ENCODE assay signal across 1 cellular context in the genomic region with DNA sequence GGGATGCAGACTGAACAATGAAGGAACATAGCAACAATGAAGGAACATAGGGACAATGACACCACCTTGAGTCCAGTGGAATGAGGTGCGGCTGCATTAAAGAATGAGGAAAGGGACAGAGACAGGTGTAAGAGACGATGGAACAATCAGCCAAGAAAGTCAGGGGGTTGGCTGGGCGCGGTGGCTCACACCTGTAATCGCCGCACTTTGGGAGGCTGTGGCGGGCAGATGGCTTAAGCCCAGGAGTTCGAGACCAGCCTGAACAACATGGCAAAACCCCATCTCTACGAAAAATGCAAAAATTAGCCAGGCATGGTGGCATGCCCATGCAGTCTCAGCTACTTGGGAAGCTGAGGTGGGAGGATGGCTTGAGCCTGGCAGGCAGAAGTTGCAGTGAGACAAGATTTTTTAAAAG.
TF ChIP-seq lines count a peak whose summit lies in the region.

No MANE protein-coding gene starts in this region.

TF ChIP-seq in WTC11, 78 proteins besides CTCF, POLR2A, EP300 and RAD21 (continued from another document):
- TF ChIP-seq, protein P1, sequence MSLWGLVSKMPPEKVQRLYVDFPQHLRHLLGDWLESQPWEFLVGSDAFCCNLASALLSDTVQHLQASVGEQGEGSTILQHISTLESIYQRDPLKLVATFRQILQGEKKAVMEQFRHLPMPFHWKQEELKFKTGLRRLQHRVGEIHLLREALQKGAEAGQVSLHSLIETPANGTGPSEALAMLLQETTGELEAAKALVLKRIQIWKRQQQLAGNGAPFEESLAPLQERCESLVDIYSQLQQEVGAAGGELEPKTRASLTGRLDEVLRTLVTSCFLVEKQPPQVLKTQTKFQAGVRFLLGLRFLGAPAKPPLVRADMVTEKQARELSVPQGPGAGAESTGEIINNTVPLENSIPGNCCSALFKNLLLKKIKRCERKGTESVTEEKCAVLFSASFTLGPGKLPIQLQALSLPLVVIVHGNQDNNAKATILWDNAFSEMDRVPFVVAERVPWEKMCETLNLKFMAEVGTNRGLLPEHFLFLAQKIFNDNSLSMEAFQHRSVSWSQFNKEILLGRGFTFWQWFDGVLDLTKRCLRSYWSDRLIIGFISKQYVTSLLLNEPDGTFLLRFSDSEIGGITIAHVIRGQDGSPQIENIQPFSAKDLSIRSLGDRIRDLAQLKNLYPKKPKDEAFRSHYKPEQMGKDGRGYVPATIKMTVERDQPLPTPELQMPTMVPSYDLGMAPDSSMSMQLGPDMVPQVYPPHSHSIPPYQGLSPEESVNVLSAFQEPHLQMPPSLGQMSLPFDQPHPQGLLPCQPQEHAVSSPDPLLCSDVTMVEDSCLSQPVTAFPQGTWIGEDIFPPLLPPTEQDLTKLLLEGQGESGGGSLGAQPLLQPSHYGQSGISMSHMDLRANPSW (CRISPR knock-in tag; conservative IDR thresholded peaks at IDR 0.05; ENCODE audit: low read depth): no peak
- TF ChIP-seq, protein P2, sequence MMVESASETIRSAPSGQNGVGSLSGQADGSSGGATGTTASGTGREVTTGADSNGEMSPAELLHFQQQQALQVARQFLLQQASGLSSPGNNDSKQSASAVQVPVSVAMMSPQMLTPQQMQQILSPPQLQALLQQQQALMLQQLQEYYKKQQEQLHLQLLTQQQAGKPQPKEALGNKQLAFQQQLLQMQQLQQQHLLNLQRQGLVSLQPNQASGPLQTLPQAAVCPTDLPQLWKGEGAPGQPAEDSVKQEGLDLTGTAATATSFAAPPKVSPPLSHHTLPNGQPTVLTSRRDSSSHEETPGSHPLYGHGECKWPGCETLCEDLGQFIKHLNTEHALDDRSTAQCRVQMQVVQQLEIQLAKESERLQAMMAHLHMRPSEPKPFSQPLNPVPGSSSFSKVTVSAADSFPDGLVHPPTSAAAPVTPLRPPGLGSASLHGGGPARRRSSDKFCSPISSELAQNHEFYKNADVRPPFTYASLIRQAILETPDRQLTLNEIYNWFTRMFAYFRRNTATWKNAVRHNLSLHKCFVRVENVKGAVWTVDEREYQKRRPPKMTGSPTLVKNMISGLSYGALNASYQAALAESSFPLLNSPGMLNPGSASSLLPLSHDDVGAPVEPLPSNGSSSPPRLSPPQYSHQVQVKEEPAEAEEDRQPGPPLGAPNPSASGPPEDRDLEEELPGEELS (CRISPR knock-in tag; IDR thresholded peaks at IDR 0.05): no peak
- TF ChIP-seq RELA (CRISPR knock-in tag; IDR thresholded peaks at IDR 0.05; ENCODE audit: borderline replicate concordance) (no peak), JUN (CRISPR knock-in tag; IDR thresholded peaks at IDR 0.05) (no peak), ZBTB21 (CRISPR knock-in tag; IDR thresholded peaks at IDR 0.05; ENCODE audit: borderline replicate concordance) (no peak), ATF3 (CRISPR knock-in tag; conservative IDR thresholded peaks at IDR 0.05) (no peak), ZNF425 (CRISPR knock-in tag; conservative IDR thresholded peaks at IDR 0.05) (no peak), IRF2 (CRISPR knock-in tag; IDR thresholded peaks at IDR 0.05; ENCODE audit: borderline replicate concordance, low read depth) (no peak), TCF7 (CRISPR knock-in tag; IDR thresholded peaks at IDR 0.05; ENCODE audit: low read depth) (no peak), ESRRA (CRISPR knock-in tag; IDR thresholded peaks at IDR 0.05; ENCODE audit: borderline replicate concordance) (no peak), CREM (CRISPR knock-in tag; IDR thresholded peaks at IDR 0.05) (no peak), GTF2I (CRISPR knock-in tag; conservative IDR thresholded peaks at IDR 0.05) (no peak), CBFB (CRISPR knock-in tag; IDR thresholded peaks at IDR 0.05; ENCODE audit: low read depth) (no peak), SMAD4 (CRISPR knock-in tag; IDR thresholded peaks at IDR 0.05) (no peak)
- TF ChIP-seq, protein P3, sequence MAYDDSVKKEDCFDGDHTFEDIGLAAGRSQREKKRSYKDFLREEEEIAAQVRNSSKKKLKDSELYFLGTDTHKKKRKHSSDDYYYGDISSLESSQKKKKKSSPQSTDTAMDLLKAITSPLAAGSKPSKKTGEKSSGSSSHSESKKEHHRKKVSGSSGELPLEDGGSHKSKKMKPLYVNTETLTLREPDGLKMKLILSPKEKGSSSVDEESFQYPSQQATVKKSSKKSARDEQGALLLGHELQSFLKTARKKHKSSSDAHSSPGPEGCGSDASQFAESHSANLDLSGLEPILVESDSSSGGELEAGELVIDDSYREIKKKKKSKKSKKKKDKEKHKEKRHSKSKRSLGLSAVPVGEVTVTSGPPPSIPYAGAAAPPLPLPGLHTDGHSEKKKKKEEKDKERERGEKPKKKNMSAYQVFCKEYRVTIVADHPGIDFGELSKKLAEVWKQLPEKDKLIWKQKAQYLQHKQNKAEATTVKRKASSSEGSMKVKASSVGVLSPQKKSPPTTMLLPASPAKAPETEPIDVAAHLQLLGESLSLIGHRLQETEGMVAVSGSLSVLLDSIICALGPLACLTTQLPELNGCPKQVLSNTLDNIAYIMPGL (CRISPR knock-in tag; IDR thresholded peaks at IDR 0.05): no peak
